ENCODE assay signal across 8 cellular contexts in genomic region chr4:118281611-118282442, GRCh38.
A peak's percentile ranks its signal among the peaks of the same experiment; 100 is the strongest.
DNase-seq lines count a peak whose midpoint lies in the region; ATAC-seq and TF ChIP-seq lines count a peak whose summit lies in the region.

No MANE protein-coding gene starts in this region.

- H3K4me1 Mint-ChIP-seq in activated naive CD8-positive, alpha-beta T cell (ENCODE audit: low read depth), result peaks cover 44% of the 10 kb centered on the region
- peaks cover 39% of the 10 kb centered on the region for H3K4me1 Mint-ChIP-seq in mesothelial cell of epicardium

- H3K4me1 ChIP-seq in HUES64 (ENCODE audit: insufficient read depth, low read length), result peaks cover 12% of the 10 kb centered on the region

- H3K27me3 ChIP-seq in HUES64 (ENCODE audit: insufficient read depth, low read length), result no peaks in the 10 kb centered on the region

- H3K27ac ChIP-seq in HUES64 (ENCODE audit: low read depth, low read length), result peak overlapping the region; percentile 86; the same call in 1 of the 2 replicates

- ATAC-seq in GM21723 (IDR thresholded peaks at IDR 0.05; ENCODE audit: unreplicated experiment) (no peak), GM19397 (IDR thresholded peaks at IDR 0.05; ENCODE audit: unreplicated experiment) (no peak), GM18517 (IDR thresholded peaks at IDR 0.05; ENCODE audit: unreplicated experiment) (no peak), HG03025 (IDR thresholded peaks at IDR 0.05; ENCODE audit: low FRiP score, unreplicated experiment) (no peak)

- no peaks in the 10 kb centered on the region for H3K27me3 Mint-ChIP-seq in activated naive CD8-positive, alpha-beta T cell
- no peaks in the 10 kb centered on the region for H3K27me3 Mint-ChIP-seq in mesothelial cell of epicardium (ENCODE audit: low read depth)

- H3K36me3 Mint-ChIP-seq in activated naive CD8-positive, alpha-beta T cell, result peaks cover 21% of the 10 kb centered on the region
- H3K36me3 Mint-ChIP-seq in mesothelial cell of epicardium, result no peaks in the 10 kb centered on the region

- H3K9ac ChIP-seq in HUES64 (ENCODE audit: low read depth, low read length), result peak overlapping the region; percentile 48; the same call in 1 of the 2 replicates

- H3K27ac Mint-ChIP-seq in activated naive CD8-positive, alpha-beta T cell, result peak overlapping the region; percentile 97
- peak overlapping the region; percentile 74 for H3K27ac Mint-ChIP-seq in mesothelial cell of epicardium

- H3K4me3 ChIP-seq in HUES64 (ENCODE audit: low read length), result no peak overlapping the region

- H3K36me3 ChIP-seq in HUES64 (ENCODE audit: insufficient read depth, low read length), result peaks cover 35% of the 10 kb centered on the region

- no peaks in the 10 kb centered on the region for H3K9me3 ChIP-seq in HUES64 (ENCODE audit: insufficient read depth, low read depth, low read length)

- WGBS in HUES64, result 56% methylated on average over 6 of the region's 9 CpGs

- DNase-seq in Daoy (ENCODE audit: low read depth) (peak; percentile 45), mesothelial cell of epicardium (ENCODE audit: low spot score in 2 of 2, unreplicated experiment in 2 of 2) (no peak)

- H3K4me3 Mint-ChIP-seq in activated naive CD8-positive, alpha-beta T cell, result peak overlapping the region; percentile 96
- H3K4me3 Mint-ChIP-seq in mesothelial cell of epicardium, result no peak overlapping the region

- TF ChIP-seq CTCF in mesothelial cell of epicardium (IDR thresholded peaks at IDR 0.05; ENCODE audit: unreplicated experiment), result no peak

- no peaks in the 10 kb centered on the region for H3K9me3 Mint-ChIP-seq in activated naive CD8-positive, alpha-beta T cell (ENCODE audit: low read depth)
- H3K9me3 Mint-ChIP-seq in mesothelial cell of epicardium, result no peaks in the 10 kb centered on the region
